In the genomic region with DNA sequence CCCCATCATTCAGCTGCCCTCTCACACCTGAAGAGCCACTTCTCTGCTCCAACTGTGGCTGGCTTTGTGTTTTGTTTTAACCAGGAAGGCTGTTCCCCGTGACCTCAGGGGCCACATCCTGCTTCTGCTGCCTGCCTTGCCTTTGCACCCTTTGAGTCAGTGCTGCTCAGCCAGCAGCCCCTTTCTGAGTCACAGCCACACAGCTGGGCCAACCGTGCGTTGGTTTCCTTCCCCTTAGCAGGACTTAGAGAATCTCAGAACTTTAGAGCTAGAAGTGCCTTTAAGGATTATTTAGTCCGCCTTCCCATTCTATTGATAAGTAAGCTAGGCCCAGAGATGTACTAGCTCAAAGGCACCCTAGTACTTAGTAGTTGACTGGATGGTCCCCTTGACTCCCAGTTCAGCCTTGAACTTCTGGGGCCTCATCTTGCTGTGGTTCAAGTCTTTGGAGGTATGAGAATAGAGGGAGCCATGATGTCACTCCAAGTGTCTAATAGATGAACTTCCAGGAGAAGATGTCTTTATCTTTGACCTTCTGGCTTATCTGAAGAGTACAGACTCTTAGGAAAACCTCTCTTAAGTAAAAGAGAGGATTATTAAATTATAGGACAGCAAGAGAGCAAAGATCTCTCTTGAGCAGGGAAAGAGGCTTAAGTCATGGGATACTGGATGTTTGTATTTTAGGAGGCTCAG, we compare ENCODE assay signal across 8 cellular contexts. TPM values are rescaled to one million over a fixed set of nuclear protein-coding genes. Genes with fewer than 3 reads are reported as not detected.
A peak's percentile ranks its signal among the peaks of the same experiment; 100 is the strongest.
DNase-seq lines count a peak whose midpoint lies in the region; ATAC-seq and TF ChIP-seq lines count a peak whose summit lies in the region.

No MANE protein-coding gene starts in this region.

- H3K4me1 ChIP-seq in skeletal muscle satellite cell (ENCODE audit: control insufficient read depth, insufficient read depth, low read length) (peaks cover 13% of the 10 kb centered on the region), endodermal cell (ENCODE audit: control insufficient read depth, insufficient read depth, low read length) (no peaks in the 10 kb centered on the region)

- peak; percentile 90 for ATAC-seq in GM21717 (IDR thresholded peaks at IDR 0.05; ENCODE audit: unreplicated experiment)

- H3K4me2 ChIP-seq in skeletal muscle satellite cell (ENCODE audit: low read length): peak overlapping the region; percentile 33

- H3K4me3 ChIP-seq in skeletal muscle satellite cell (ENCODE audit: low read length) (no peak overlapping the region), endodermal cell (ENCODE audit: low read length) (no peak overlapping the region)

- DNase-seq in Daoy (ENCODE audit: low read depth) (peak; percentile 90), M059J (ENCODE audit: low read depth) (peak; percentile 80), erythroblast (lab: John Stamatoyannopoulos, UW) (peak; percentile 67 to 77), endodermal cell (no peak), NCI-H1930 (lab: John Stamatoyannopoulos, UW) (no peak)
- DNase-seq in activated CD8-positive, alpha-beta memory T cell treated with anti-CD3 and anti-CD28 coated beads for 24 hours: peak; percentile 88

- H3K9me3 Mint-ChIP-seq in endodermal cell: no peaks in the 10 kb centered on the region

- H3K9me3 ChIP-seq in skeletal muscle satellite cell (replicated peaks; ENCODE audit: low read length) (no peaks in the 10 kb centered on the region), endodermal cell (ENCODE audit: control insufficient read depth, low read length) (no peaks in the 10 kb centered on the region)

- WGBS in endodermal cell (ENCODE audit: insufficient coverage in 1 of 2, insufficient read length in 1 of 2), 2 experiments: 89 to 91% methylated on average over 4 of the region's 4 CpGs

- H3K36me3 Mint-ChIP-seq in endodermal cell (ENCODE audit: low read depth): peaks cover 11% of the 10 kb centered on the region

- H3K27me3 ChIP-seq in skeletal muscle satellite cell (ENCODE audit: control insufficient read depth, insufficient read depth, low read length): no peaks in the 10 kb centered on the region
- peaks cover 26% of the 10 kb centered on the region for H3K27me3 ChIP-seq in endodermal cell (ENCODE audit: control insufficient read depth, insufficient read depth, low read length, poor library complexity, severe bottlenecking)

- H3K27me3 Mint-ChIP-seq in endodermal cell (ENCODE audit: insufficient read depth): peaks cover 14% of the 10 kb centered on the region

- no peak overlapping the region for H3K4me3 Mint-ChIP-seq in endodermal cell

- no peaks in the 10 kb centered on the region for H3K36me3 ChIP-seq in skeletal muscle satellite cell (ENCODE audit: insufficient read depth, low read length)
- no peaks in the 10 kb centered on the region for H3K36me3 ChIP-seq in endodermal cell (ENCODE audit: control insufficient read depth, insufficient read depth, low read length)

- TF ChIP-seq CTCF in endodermal cell (conservative IDR thresholded peaks at IDR 0.05): no peak

- no peaks in the 10 kb centered on the region for H3K4me1 Mint-ChIP-seq in endodermal cell

- TF ChIP-seq POLR2A in erythroblast (IDR thresholded peaks at IDR 0.05; ENCODE audit: low read length): no peak

- no peak overlapping the region for H3K9ac ChIP-seq in skeletal muscle satellite cell (ENCODE audit: low read depth, low read length)
- H3K9ac ChIP-seq in endodermal cell (ENCODE audit: extremely low read depth, low read length, poor library complexity, severe bottlenecking): no peak overlapping the region

- H3K27ac ChIP-seq in endodermal cell (ENCODE audit: low read depth, low read length): no peak overlapping the region

- H3K27ac Mint-ChIP-seq in endodermal cell: no peak overlapping the region

RNA-seq across cellular contexts. Expression of gene RGCC, which starts 8.0 kb away (rescaled TPM):
- 7.8 and 10.6 TPM in 2 replicates for total RNA-seq in Daoy (2014; rRNA removed; shearing (Covaris generic))
- 2.3 and 4.1 TPM in 2 replicates for total RNA-seq in M059J (2014; rRNA removed; shearing (Covaris generic))
- 0.44 and 1.8 TPM in 2 replicates for total RNA-seq in skeletal muscle satellite cell (2012; rRNA removed)
- total RNA-seq in endodermal cell: 1 to 10 TPM; 5.4 TPM
- polyA plus RNA-seq in endodermal cell (2013, experiment 1 of 2): 14.1 TPM
- 13.2 TPM for polyA plus RNA-seq in endodermal cell (2013, experiment 2 of 2)

Comparison
In these comparisons a context has a peak if more than half of its experiments do, and no peak if none do; other contexts are left out.
1. DNase-seq: peak in Daoy (single experiment), M059J (single experiment), activated CD8-positive, alpha-beta memory T cell treated with anti-CD3 and anti-CD28 coated beads for 24 hours (single experiment) and erythroblast (2 of 2); none in endodermal cell (single experiment) and NCI-H1930 (0 of 2).